1 cellular context compared by ENCODE assay signal in the genomic region with DNA sequence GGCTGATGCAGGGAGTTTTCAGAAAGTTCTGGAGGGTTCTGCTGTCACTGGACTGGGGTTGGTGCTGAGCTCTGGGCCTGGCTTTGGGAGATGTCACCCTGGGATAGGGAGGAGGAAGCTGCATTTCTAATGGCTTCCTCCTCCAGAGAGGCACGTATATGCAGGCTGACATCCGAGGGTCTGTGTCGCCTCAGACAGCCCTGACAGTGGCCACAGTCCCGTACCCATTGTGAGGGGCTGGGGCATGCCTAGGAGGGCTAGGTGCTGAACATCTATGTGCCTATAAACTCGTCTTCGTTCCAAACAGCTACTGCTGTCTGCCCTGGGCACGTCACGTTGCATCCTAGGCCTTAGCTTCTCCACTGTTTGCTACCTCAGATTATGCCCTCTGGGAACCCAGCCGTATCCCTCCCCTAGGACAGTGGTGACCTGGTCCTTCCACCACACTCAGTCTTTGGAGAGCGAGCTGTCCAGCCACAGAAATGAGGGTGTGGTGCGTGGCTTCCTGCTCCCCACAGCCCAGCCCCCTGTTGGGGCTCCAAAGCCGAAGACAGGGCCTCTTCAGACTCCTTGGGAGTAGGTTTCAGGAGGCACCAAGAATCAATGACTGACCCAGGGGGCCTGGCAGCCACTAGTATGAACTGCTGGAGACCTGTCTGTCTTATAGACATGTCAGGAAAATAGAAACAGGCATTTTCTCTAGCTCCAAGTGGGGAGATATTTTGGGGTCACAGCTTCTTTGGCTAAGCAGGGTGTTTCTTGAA.
TF ChIP-seq lines count a peak whose summit lies in the region.

No MANE protein-coding gene starts in this region.

TF ChIP-seq in IMR-90, 13 proteins besides CTCF, POLR2A, EP300 and RAD21:
- TF ChIP-seq NFE2L2 (IDR thresholded peaks at IDR 0.05; ENCODE audit: low read depth, low read length) (no peak), MXI1 (IDR thresholded peaks at IDR 0.05; ENCODE audit: borderline replicate concordance, low read depth, low read length) (no peak), FOS (IDR thresholded peaks at IDR 0.05; ENCODE audit: low read depth, low read length) (no peak), RFX5 (IDR thresholded peaks at IDR 0.05; ENCODE audit: low read depth, low read length) (no peak), RCOR1 (IDR thresholded peaks at IDR 0.05; ENCODE audit: insufficient replicate concordance, low read length) (no peak), SMC3 (IDR thresholded peaks at IDR 0.05; ENCODE audit: low read depth, low read length) (no peak), MAFK (IDR thresholded peaks at IDR 0.05; ENCODE audit: low read depth, low read length) (no peak)
- TF ChIP-seq, protein P1, sequence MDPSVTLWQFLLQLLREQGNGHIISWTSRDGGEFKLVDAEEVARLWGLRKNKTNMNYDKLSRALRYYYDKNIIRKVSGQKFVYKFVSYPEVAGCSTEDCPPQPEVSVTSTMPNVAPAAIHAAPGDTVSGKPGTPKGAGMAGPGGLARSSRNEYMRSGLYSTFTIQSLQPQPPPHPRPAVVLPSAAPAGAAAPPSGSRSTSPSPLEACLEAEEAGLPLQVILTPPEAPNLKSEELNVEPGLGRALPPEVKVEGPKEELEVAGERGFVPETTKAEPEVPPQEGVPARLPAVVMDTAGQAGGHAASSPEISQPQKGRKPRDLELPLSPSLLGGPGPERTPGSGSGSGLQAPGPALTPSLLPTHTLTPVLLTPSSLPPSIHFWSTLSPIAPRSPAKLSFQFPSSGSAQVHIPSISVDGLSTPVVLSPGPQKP (IDR thresholded peaks at IDR 0.05; ENCODE audit: borderline replicate concordance, low read depth, low read length): no peak
- TF ChIP-seq, protein P2, sequence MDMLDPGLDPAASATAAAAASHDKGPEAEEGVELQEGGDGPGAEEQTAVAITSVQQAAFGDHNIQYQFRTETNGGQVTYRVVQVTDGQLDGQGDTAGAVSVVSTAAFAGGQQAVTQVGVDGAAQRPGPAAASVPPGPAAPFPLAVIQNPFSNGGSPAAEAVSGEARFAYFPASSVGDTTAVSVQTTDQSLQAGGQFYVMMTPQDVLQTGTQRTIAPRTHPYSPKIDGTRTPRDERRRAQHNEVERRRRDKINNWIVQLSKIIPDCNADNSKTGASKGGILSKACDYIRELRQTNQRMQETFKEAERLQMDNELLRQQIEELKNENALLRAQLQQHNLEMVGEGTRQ (IDR thresholded peaks at IDR 0.05; ENCODE audit: low read depth, low read length): no peak
